Comparison of ENCODE assay signal across 1 cellular context in genomic region chr2:2101924-2102323, GRCh38.
TF ChIP-seq lines count a peak whose summit lies in the region.

No MANE protein-coding gene starts in this region.

TF ChIP-seq in GM12878, 131 proteins besides CTCF, POLR2A, EP300 and RAD21 (continued from another document):
- no peak for TF ChIP-seq PBX3 (IDR thresholded peaks at IDR 0.05; ENCODE audit: insufficient replicate concordance, low read depth, low read length)
- no peak for TF ChIP-seq USF2 (IDR thresholded peaks at IDR 0.05; ENCODE audit: borderline replicate concordance, low read depth, low read length)
- no peak for TF ChIP-seq SIN3A (IDR thresholded peaks at IDR 0.05; ENCODE audit: low read depth, low read length)
- no peak for TF ChIP-seq CBX5 (IDR thresholded peaks at IDR 0.05; ENCODE audit: low read depth)
- no peak for TF ChIP-seq SUZ12 (IDR thresholded peaks at IDR 0.05; ENCODE audit: unreplicated experiment)
- no peak for TF ChIP-seq SMC3 (IDR thresholded peaks at IDR 0.05; ENCODE audit: borderline replicate concordance, low read length)
- no peak for TF ChIP-seq ELK1 (IDR thresholded peaks at IDR 0.05; ENCODE audit: low read depth, low read length)
- TF ChIP-seq TBL1XR1 (IDR thresholded peaks at IDR 0.05; ENCODE audit: low read depth, low read length), result no peak
- no peak for TF ChIP-seq ZNF217 (IDR thresholded peaks at IDR 0.05)
- no peak for TF ChIP-seq FOXM1 (IDR thresholded peaks at IDR 0.05; ENCODE audit: low read depth, low read length)
- no peak for TF ChIP-seq NKRF (conservative IDR thresholded peaks at IDR 0.05)
- no peak for TF ChIP-seq GATAD2B (conservative IDR thresholded peaks at IDR 0.05; ENCODE audit: low read depth)
- TF ChIP-seq ZBTB11 (CRISPR knock-in tag; IDR thresholded peaks at IDR 0.05), result no peak
- TF ChIP-seq DPF2 (IDR thresholded peaks at IDR 0.05), result no peak
